Comparison of ENCODE assay signal across 18 cellular contexts in genomic region chr1:51298322-51298705, GRCh38. TPM values are rescaled to one million over a fixed set of nuclear protein-coding genes. Genes with fewer than 3 reads are reported as not detected.
DNase-seq lines count a peak whose midpoint lies in the region; ATAC-seq and TF ChIP-seq lines count a peak whose summit lies in the region.
"Had no signal": no experiment of that assay in that cellular context is flagged by ENCODE, and none has a peak within 500 bp of the region (broad histone marks: within the 10 kb centered on the region; RNA-seq: fewer than 3 reads in every experiment).

No MANE protein-coding gene starts in this region.

- no peaks in the 10 kb centered on the region for H3K27me3 Mint-ChIP-seq in natural killer cell treated with Interleukin-12 subunit alpha and Interleukin-12 subunit beta and Interleukin-15 and Interleukin-18, amount 100 ng/mL, for 72 hours
- H3K27me3 Mint-ChIP-seq in natural killer cell (ENCODE audit: low read depth in 2 of 2), result peaks cover 0 to 4% of the 10 kb centered on the region in 2 donors
- no peaks in the 10 kb centered on the region for H3K27me3 Mint-ChIP-seq in activated naive CD8-positive, alpha-beta T cell treated with anti-CD3 and anti-CD28 coated beads, Interleukin-2, amount 50 U/mL, for 24 hours
- peaks cover 8% of the 10 kb centered on the region for H3K27me3 Mint-ChIP-seq in memory B cell
- H3K27me3 Mint-ChIP-seq in type B pancreatic cell, result no peaks in the 10 kb centered on the region
- H3K27me3 Mint-ChIP-seq in T-helper 2 cell treated with Interferon-gamma antibody and Interleukin-4, amounts not matched to agents 5 μg/mL and 100 μg/mL, for 36 hours (ENCODE audit: low read depth), result no peaks in the 10 kb centered on the region

- no peaks in the 10 kb centered on the region for H3K36me3 Mint-ChIP-seq in natural killer cell treated with Interleukin-12 subunit alpha and Interleukin-12 subunit beta and Interleukin-15 and Interleukin-18, amount 100 ng/mL, for 72 hours
- H3K36me3 Mint-ChIP-seq in natural killer cell (no peaks in the 10 kb centered on the region), memory B cell (no peaks in the 10 kb centered on the region), type B pancreatic cell (no peaks in the 10 kb centered on the region)
- no peaks in the 10 kb centered on the region for H3K36me3 Mint-ChIP-seq in activated naive CD8-positive, alpha-beta T cell treated with anti-CD3 and anti-CD28 coated beads, Interleukin-2, amount 50 U/mL, for 24 hours (ENCODE audit: low read depth)
- no peaks in the 10 kb centered on the region for H3K36me3 Mint-ChIP-seq in T-helper 2 cell treated with Interferon-gamma antibody and Interleukin-4, amounts not matched to agents 5 μg/mL and 100 μg/mL, for 36 hours (ENCODE audit: low read depth)

- peaks cover 6 to 26% of the 10 kb centered on the region in 2 donors for H3K4me1 Mint-ChIP-seq in natural killer cell treated with Interleukin-12 subunit alpha and Interleukin-12 subunit beta and Interleukin-15 and Interleukin-18, amount 100 ng/mL, for 72 hours (ENCODE audit: low read depth in 2 of 2)
- peaks cover 11 to 32% of the 10 kb centered on the region in 2 donors for H3K4me1 Mint-ChIP-seq in natural killer cell
- peaks cover 39% of the 10 kb centered on the region for H3K4me1 Mint-ChIP-seq in activated naive CD8-positive, alpha-beta T cell treated with anti-CD3 and anti-CD28 coated beads, Interleukin-2, amount 50 U/mL, for 24 hours
- peaks cover 13% of the 10 kb centered on the region for H3K4me1 Mint-ChIP-seq in memory B cell
- peaks cover 8% of the 10 kb centered on the region for H3K4me1 Mint-ChIP-seq in type B pancreatic cell (ENCODE audit: unreplicated experiment)
- peaks cover 31% of the 10 kb centered on the region for H3K4me1 Mint-ChIP-seq in T-helper 2 cell treated with Interferon-gamma antibody and Interleukin-4, amounts not matched to agents 5 μg/mL and 100 μg/mL, for 36 hours (ENCODE audit: low read depth)

- H3K27ac Mint-ChIP-seq in natural killer cell treated with Interleukin-12 subunit alpha and Interleukin-12 subunit beta and Interleukin-15 and Interleukin-18, amount 100 ng/mL, for 72 hours, result peak overlapping the region in 1 of 2 donors; percentile 74
- H3K27ac Mint-ChIP-seq in natural killer cell, result peak overlapping the region in 1 of 2 donors; percentile 52
- peak overlapping the region; percentile 57 for H3K27ac Mint-ChIP-seq in activated naive CD8-positive, alpha-beta T cell treated with anti-CD3 and anti-CD28 coated beads, Interleukin-2, amount 50 U/mL, for 24 hours
- no peak overlapping the region for H3K27ac Mint-ChIP-seq in memory B cell
- peak overlapping the region; percentile 6 for H3K27ac Mint-ChIP-seq in type B pancreatic cell
- no peak overlapping the region for H3K27ac Mint-ChIP-seq in T-helper 2 cell treated with Interferon-gamma antibody and Interleukin-4, amounts not matched to agents 5 μg/mL and 100 μg/mL, for 36 hours

- no peak for DNase-seq in natural killer cell treated with Interleukin-12 subunit alpha and Interleukin-12 subunit beta and Interleukin-15 and Interleukin-18, amount 100 ng/mL, for 72 hours (ENCODE audit: low spot score)
- DNase-seq in natural killer cell (no peak), memory B cell (ENCODE audit: low spot score in 2 of 2) (no peak), type B pancreatic cell (ENCODE audit: extremely low spot score, unreplicated experiment) (no peak), T-helper 1 cell (no peak), ureter (ENCODE audit: low spot score) (no peak)
- DNase-seq in activated naive CD8-positive, alpha-beta T cell treated with anti-CD3 and anti-CD28 coated beads, Interleukin-2, amount 50 U/mL, for 24 hours, result no peak
- no peak for DNase-seq in T-helper 2 cell treated with Interferon-gamma antibody and Interleukin-4, amounts not matched to agents 5 μg/mL and 100 μg/mL, for 36 hours (ENCODE audit: low spot score)
- DNase-seq: 8988T, DMS 273 treated with DMSO at 0.1 percent for 48 hours, GF-D8, GM23248, MM.1S, NCI-H1092 treated with DMSO at 0.1 percent for 48 hours, NCI-H2081 treated with DMSO at 0.1 percent for 48 hours, NCI-H510A, NCI-H774, PC-9 had no signal

- no peaks in the 10 kb centered on the region for H3K9me3 Mint-ChIP-seq in natural killer cell treated with Interleukin-12 subunit alpha and Interleukin-12 subunit beta and Interleukin-15 and Interleukin-18, amount 100 ng/mL, for 72 hours
- no peaks in the 10 kb centered on the region for H3K9me3 Mint-ChIP-seq in natural killer cell
- no peaks in the 10 kb centered on the region for H3K9me3 Mint-ChIP-seq in activated naive CD8-positive, alpha-beta T cell treated with anti-CD3 and anti-CD28 coated beads, Interleukin-2, amount 50 U/mL, for 24 hours
- H3K9me3 Mint-ChIP-seq in memory B cell, result no peaks in the 10 kb centered on the region
- H3K9me3 Mint-ChIP-seq in type B pancreatic cell, result no peaks in the 10 kb centered on the region
- no peaks in the 10 kb centered on the region for H3K9me3 Mint-ChIP-seq in T-helper 2 cell treated with Interferon-gamma antibody and Interleukin-4, amounts not matched to agents 5 μg/mL and 100 μg/mL, for 36 hours

- ATAC-seq in natural killer cell treated with Interleukin-12 subunit alpha and Interleukin-12 subunit beta and Interleukin-15 and Interleukin-18, amount 100 ng/mL, for 72 hours, result no peak
- ATAC-seq in natural killer cell, result no peak
- ATAC-seq in activated naive CD8-positive, alpha-beta T cell treated with anti-CD3 and anti-CD28 coated beads, Interleukin-2, amount 50 U/mL, for 24 hours, result no peak
- ATAC-seq in memory B cell (ENCODE audit: low read depth), result no peak

- intact Hi-C loops in natural killer cell (cut with micrococcal nuclease), result no loop called here

- peak overlapping the region; percentile 72 for H3K4me3 Mint-ChIP-seq in natural killer cell treated with Interleukin-12 subunit alpha and Interleukin-12 subunit beta and Interleukin-15 and Interleukin-18, amount 100 ng/mL, for 72 hours
- H3K4me3 Mint-ChIP-seq in natural killer cell, result no peak overlapping the region
- no peak overlapping the region for H3K4me3 Mint-ChIP-seq in activated naive CD8-positive, alpha-beta T cell treated with anti-CD3 and anti-CD28 coated beads, Interleukin-2, amount 50 U/mL, for 24 hours
- H3K4me3 Mint-ChIP-seq in memory B cell, result peak overlapping the region; percentile 59
- H3K4me3 Mint-ChIP-seq in type B pancreatic cell, result no peak overlapping the region
- H3K4me3 Mint-ChIP-seq in T-helper 2 cell treated with Interferon-gamma antibody and Interleukin-4, amounts not matched to agents 5 μg/mL and 100 μg/mL, for 36 hours, result no peak overlapping the region

- TF ChIP-seq CTCF in natural killer cell (IDR thresholded peaks at IDR 0.05) (no peak), type B pancreatic cell (conservative IDR thresholded peaks at IDR 0.05) (no peak)

RNA-seq across cellular contexts. Expression of gene TTC39A, which starts 32.0 kb away (rescaled TPM):
- under 1 TPM in 1 of 2 donors, not detected in 1; 0.78 TPM for total RNA-seq in natural killer cell treated with Interleukin-12 subunit alpha and Interleukin-12 subunit beta and Interleukin-15 and Interleukin-18, amount 100 ng/mL, for 72 hours
- total RNA-seq in natural killer cell (under 1 TPM in 1 of 3 donors, not detected in 2; 0.38 TPM), type B pancreatic cell (ENCODE audit: low replicate concordance) (16.3 and 21.1 TPM in 2 replicates), ureter (36.3 TPM)
- total RNA-seq: GM23248 had no signal

Comparison
In these comparisons a context has a peak if more than half of its experiments do, and no peak if none do; other contexts are left out.
1. H3K4me3 Mint-ChIP-seq: peak in natural killer cell treated with Interleukin-12 subunit alpha and Interleukin-12 subunit beta and Interleukin-15 and Interleukin-18, amount 100 ng/mL, for 72 hours (single experiment) and memory B cell (single experiment); none in natural killer cell (single experiment), activated naive CD8-positive, alpha-beta T cell treated with anti-CD3 and anti-CD28 coated beads, Interleukin-2, amount 50 U/mL, for 24 hours (single experiment), type B pancreatic cell (single experiment) and T-helper 2 cell treated with Interferon-gamma antibody and Interleukin-4, amounts not matched to agents 5 μg/mL and 100 μg/mL, for 36 hours (single experiment).
2. H3K27ac Mint-ChIP-seq: peak in activated naive CD8-positive, alpha-beta T cell treated with anti-CD3 and anti-CD28 coated beads, Interleukin-2, amount 50 U/mL, for 24 hours (single experiment) and type B pancreatic cell (single experiment); none in memory B cell (single experiment) and T-helper 2 cell treated with Interferon-gamma antibody and Interleukin-4, amounts not matched to agents 5 μg/mL and 100 μg/mL, for 36 hours (single experiment).